7 cellular contexts compared by ENCODE assay signal in the genomic region with DNA sequence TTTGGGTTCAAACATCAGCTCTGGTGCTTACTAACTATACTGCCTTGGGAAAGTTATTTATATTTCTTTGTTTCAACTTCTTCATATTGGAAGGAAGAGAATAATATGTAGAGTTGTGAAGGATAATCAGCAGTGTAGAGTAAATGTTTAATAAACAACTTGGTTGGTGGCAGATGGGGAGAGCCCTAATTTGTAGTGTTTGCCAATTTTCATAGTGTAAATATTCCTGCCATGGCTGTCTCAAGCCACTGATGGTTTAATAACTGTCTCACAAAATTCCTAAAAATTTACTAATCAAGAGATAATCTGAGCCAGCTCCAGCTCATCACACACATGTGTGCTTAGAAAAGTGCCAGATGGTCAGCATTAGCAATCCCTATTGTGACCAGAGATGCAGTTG. TPM values are rescaled to one million over a fixed set of nuclear protein-coding genes. Genes with fewer than 3 reads are reported as not detected.
"Had no signal": no experiment of that assay in that cellular context is flagged by ENCODE, and none has a peak within 500 bp of the region (broad histone marks: within the 10 kb centered on the region; RNA-seq: fewer than 3 reads in every experiment).

A gene (plus strand): TSS at position 301 of the 400 bp plus-strand sequence. CDS start 2,824 bp downstream, outside the sequence.

- H3K4me3 ChIP-seq: K562 had no signal

- H3K36me3 Mint-ChIP-seq: IgD-negative memory B cell had no signal

- H3K9me3 Mint-ChIP-seq: IgD-negative memory B cell had no signal

- H3K27ac ChIP-seq: HL-60 had no signal

- DNase-seq: IMR-90 had no signal

- H3K27ac Mint-ChIP-seq: IgD-negative memory B cell had no signal

RNA-seq across cellular contexts. Expression of the gene that starts here (rescaled TPM):
- total RNA-seq: HepG2, HT-29, HT1080, IMR-90, K562 had no signal
- polyA plus RNA-seq: HepG2, IgD-negative memory B cell, IMR-90, K562 had no signal
